ENCODE assay signal across 17 cellular contexts in genomic region chr1:9417695-9418094, GRCh38.
A peak's percentile ranks its signal among the peaks of the same experiment; 100 is the strongest.
DNase-seq lines count a peak whose midpoint lies in the region; ATAC-seq, FAIRE-seq and TF ChIP-seq lines count a peak whose summit lies in the region.
"Had no signal": no experiment of that assay in that cellular context is flagged by ENCODE, and none has a peak within 500 bp of the region (broad histone marks: within the 10 kb centered on the region; RNA-seq: fewer than 3 reads in every experiment).

No MANE protein-coding gene starts in this region.

- H3K27ac Mint-ChIP-seq in T-helper 17 cell (peak overlapping the region; percentile 86), astrocyte (ENCODE audit: unreplicated experiment) (peak overlapping the region; percentile 41)

- no peaks in the 10 kb centered on the region for H3K9me3 Mint-ChIP-seq in astrocyte (ENCODE audit: unreplicated experiment)

- H3K4me2 ChIP-seq in astrocyte (ENCODE audit: low read length) = no peak overlapping the region

- H3K36me3 Mint-ChIP-seq in T-helper 17 cell (ENCODE audit: low read depth) = no peaks in the 10 kb centered on the region
- H3K36me3 Mint-ChIP-seq in astrocyte (ENCODE audit: low read depth, unreplicated experiment) = peaks cover 4% of the 10 kb centered on the region

- no peak overlapping the region for H3K27ac ChIP-seq in astrocyte (ENCODE audit: low read depth, low read length)
- H3K27ac ChIP-seq: dorsolateral prefrontal cortex, HL-60, right lobe of liver had no signal

- no peaks in the 10 kb centered on the region for H3K27me3 ChIP-seq in astrocyte (ENCODE audit: insufficient read depth, low read length)
- H3K27me3 ChIP-seq: dorsolateral prefrontal cortex, right lobe of liver had no signal

- no peak for TF ChIP-seq CTCF in astrocyte (IDR thresholded peaks at IDR 0.05; ENCODE audit: insufficient read depth, low read depth, low read length)
- TF ChIP-seq CTCF in GM10266 (IDR thresholded peaks at IDR 0.05; ENCODE audit: control insufficient read depth, insufficient read depth, low read depth, missing control alignments) = no peak

- H3K4me3 ChIP-seq in astrocyte (ENCODE audit: insufficient read depth, low read depth, low read length) = no peak overlapping the region
- H3K4me3 ChIP-seq: dorsolateral prefrontal cortex, right lobe of liver had no signal

- H3K4me3 Mint-ChIP-seq in T-helper 17 cell = peak overlapping the region; percentile 86
- H3K4me3 Mint-ChIP-seq in astrocyte (ENCODE audit: unreplicated experiment) = no peak overlapping the region

- DNase-seq in stimulated activated CD4-positive, alpha-beta T cell treated with anti-CD3 and anti-CD28 coated beads, Interleukin-1b, Interleukin-23, amount 100 ng/mL, for 48 hours = peak; percentile 15
- no peak for DNase-seq in stimulated activated CD4-positive, alpha-beta T cell treated with anti-CD3 and anti-CD28 coated beads, Interleukin-4, amount 100 ng/mL, for 1 hour
- DNase-seq in T-helper 17 cell (peak in 1 of 3 donors; percentile 32), astrocyte (ENCODE audit: low read depth) (no peak), GM10266 (ENCODE audit: extremely low spot score) (no peak), Kasumi-1 (lab: John Stamatoyannopoulos, UW) (no peak), NCI-H526 treated with DMSO at 0.1 percent for 48 hours (lab: John Stamatoyannopoulos, UW) (no peak)
- DNase-seq: dorsolateral prefrontal cortex, H7, left ventricle myocardium superior, NCI-H2081, NCI-H524, right lobe of liver had no signal

- peaks cover 16% of the 10 kb centered on the region for H3K4me1 ChIP-seq in astrocyte (ENCODE audit: insufficient read depth, low read length)
- H3K4me1 ChIP-seq: right lobe of liver had no signal

- no peak for FAIRE-seq in astrocyte (lab: Jason Lieb, UNC)
- FAIRE-seq: GM18507 had no signal

- no peaks in the 10 kb centered on the region for H3K9me3 ChIP-seq in T-helper 17 cell (ENCODE audit: control insufficient read depth, low read length, poor library complexity, severe bottlenecking)
- H3K9me3 ChIP-seq in astrocyte (ENCODE audit: insufficient read depth, low read depth, low read length) = no peaks in the 10 kb centered on the region
- H3K9me3 ChIP-seq: right lobe of liver had no signal

- ATAC-seq in T-helper 17 cell (peak; percentile 15), HG03521 (IDR thresholded peaks at IDR 0.05; ENCODE audit: unreplicated experiment) (no peak)
- ATAC-seq: esophagus mucosa, left ventricle myocardium superior, right lobe of liver had no signal

- H4K20me1 ChIP-seq in astrocyte (ENCODE audit: insufficient read depth, low read length) = no peaks in the 10 kb centered on the region

- H3K9ac ChIP-seq in astrocyte (ENCODE audit: low read length) = no peak overlapping the region

- peaks cover 41% of the 10 kb centered on the region for H3K4me1 Mint-ChIP-seq in T-helper 17 cell
- peaks cover 13% of the 10 kb centered on the region for H3K4me1 Mint-ChIP-seq in astrocyte (ENCODE audit: low read depth, unreplicated experiment)

- H3K27me3 Mint-ChIP-seq in T-helper 17 cell (peaks cover 6% of the 10 kb centered on the region), astrocyte (ENCODE audit: low read depth, unreplicated experiment) (peaks cover 6% of the 10 kb centered on the region)

- H3K79me2 ChIP-seq in astrocyte (ENCODE audit: insufficient read depth, low read length) = no peaks in the 10 kb centered on the region

- H3K36me3 ChIP-seq in astrocyte (ENCODE audit: insufficient read depth, low read length) = no peaks in the 10 kb centered on the region
- H3K36me3 ChIP-seq: right lobe of liver had no signal

- H2AFZ ChIP-seq in astrocyte (ENCODE audit: low read depth, low read length) = no peak overlapping the region
